ENCODE assay signal across 1 cellular context in genomic region chr10:73414230-73414981, GRCh38.
TF ChIP-seq lines count a peak whose summit lies in the region.

No MANE protein-coding gene starts in this region.

TF ChIP-seq in K562, 482 proteins besides CTCF, POLR2A, EP300 and RAD21 (continues in another document):
- TF ChIP-seq SRSF9 (IDR thresholded peaks at IDR 0.05; ENCODE audit: borderline replicate concordance, low read depth, low read length) = no peak
- TF ChIP-seq ZNF354B (CRISPR knock-in tag; IDR thresholded peaks at IDR 0.05) = no peak
- TF ChIP-seq ZNF23 (CRISPR knock-in tag; IDR thresholded peaks at IDR 0.05) = no peak
- no peak for TF ChIP-seq FIP1L1 (IDR thresholded peaks at IDR 0.05; ENCODE audit: low read depth, low read length, poor library complexity, severe bottlenecking)
- 0 out of 2 replicates have a peak, but pooled peaks have one; percentile 4 for TF ChIP-seq SP1 (CRISPR knock-in tag; IDR thresholded peaks at IDR 0.05)
- TF ChIP-seq, protein P1, sequence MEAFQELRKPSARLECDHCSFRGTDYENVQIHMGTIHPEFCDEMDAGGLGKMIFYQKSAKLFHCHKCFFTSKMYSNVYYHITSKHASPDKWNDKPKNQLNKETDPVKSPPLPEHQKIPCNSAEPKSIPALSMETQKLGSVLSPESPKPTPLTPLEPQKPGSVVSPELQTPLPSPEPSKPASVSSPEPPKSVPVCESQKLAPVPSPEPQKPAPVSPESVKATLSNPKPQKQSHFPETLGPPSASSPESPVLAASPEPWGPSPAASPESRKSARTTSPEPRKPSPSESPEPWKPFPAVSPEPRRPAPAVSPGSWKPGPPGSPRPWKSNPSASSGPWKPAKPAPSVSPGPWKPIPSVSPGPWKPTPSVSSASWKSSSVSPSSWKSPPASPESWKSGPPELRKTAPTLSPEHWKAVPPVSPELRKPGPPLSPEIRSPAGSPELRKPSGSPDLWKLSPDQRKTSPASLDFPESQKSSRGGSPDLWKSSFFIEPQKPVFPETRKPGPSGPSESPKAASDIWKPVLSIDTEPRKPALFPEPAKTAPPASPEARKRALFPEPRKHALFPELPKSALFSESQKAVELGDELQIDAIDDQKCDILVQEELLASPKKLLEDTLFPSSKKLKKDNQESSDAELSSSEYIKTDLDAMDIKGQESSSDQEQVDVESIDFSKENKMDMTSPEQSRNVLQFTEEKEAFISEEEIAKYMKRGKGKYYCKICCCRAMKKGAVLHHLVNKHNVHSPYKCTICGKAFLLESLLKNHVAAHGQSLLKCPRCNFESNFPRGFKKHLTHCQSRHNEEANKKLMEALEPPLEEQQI (IDR thresholded peaks at IDR 0.05) = no peak
- no peak for TF ChIP-seq ADNP (tag; IDR thresholded peaks at IDR 0.05)
- no peak for TF ChIP-seq SREBF1 (IDR thresholded peaks at IDR 0.05; ENCODE audit: borderline replicate concordance, low read depth, low read length)
- no peak for TF ChIP-seq ESRRB (CRISPR knock-in tag; IDR thresholded peaks at IDR 0.05; ENCODE audit: borderline replicate concordance)
- 0 out of 4 replicates have a peak, but pooled peaks of 1 of the 2 experiments have one; percentile 26 for TF ChIP-seq TEAD1 (CRISPR knock-in tag; IDR thresholded peaks at IDR 0.05)
- 0 out of 4 replicates have a peak, but pooled peaks of 1 of the 2 experiments have one; percentile 4 for TF ChIP-seq FOXA3 (CRISPR knock-in tag; conservative IDR thresholded peaks at IDR 0.05 in 1 of 2, IDR thresholded peaks at IDR 0.05 in 1 of 2)
- no peak for TF ChIP-seq STAG1 (CRISPR knock-in tag; IDR thresholded peaks at IDR 0.05; ENCODE audit: borderline replicate concordance)
- no peak for TF ChIP-seq PTTG1 (tag; IDR thresholded peaks at IDR 0.05; ENCODE audit: low read depth)
- no peak for TF ChIP-seq NKRF (IDR thresholded peaks at IDR 0.05; ENCODE audit: borderline replicate concordance)
- TF ChIP-seq RFX1 (IDR thresholded peaks at IDR 0.05) = no peak
- TF ChIP-seq ZC3H11A (IDR thresholded peaks at IDR 0.05; ENCODE audit: low read depth, low read length) = 0 out of 2 replicates have a peak, but pooled peaks have one; percentile 23
- TF ChIP-seq, protein P2, sequence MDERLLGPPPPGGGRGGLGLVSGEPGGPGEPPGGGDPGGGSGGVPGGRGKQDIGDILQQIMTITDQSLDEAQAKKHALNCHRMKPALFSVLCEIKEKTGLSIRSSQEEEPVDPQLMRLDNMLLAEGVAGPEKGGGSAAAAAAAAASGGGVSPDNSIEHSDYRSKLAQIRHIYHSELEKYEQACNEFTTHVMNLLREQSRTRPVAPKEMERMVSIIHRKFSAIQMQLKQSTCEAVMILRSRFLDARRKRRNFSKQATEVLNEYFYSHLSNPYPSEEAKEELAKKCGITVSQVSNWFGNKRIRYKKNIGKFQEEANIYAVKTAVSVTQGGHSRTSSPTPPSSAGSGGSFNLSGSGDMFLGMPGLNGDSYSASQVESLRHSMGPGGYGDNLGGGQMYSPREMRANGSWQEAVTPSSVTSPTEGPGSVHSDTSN (CRISPR knock-in tag; IDR thresholded peaks at IDR 0.05; ENCODE audit: low read depth) = no peak
- TF ChIP-seq, protein P2 (tag; conservative IDR thresholded peaks at IDR 0.05; ENCODE audit: low read depth) = no peak
- TF ChIP-seq EWSR1 (IDR thresholded peaks at IDR 0.05; ENCODE audit: borderline replicate concordance, low read depth, partially characterized antibody) = no peak
- TF ChIP-seq HDGF (IDR thresholded peaks at IDR 0.05) = no peak
- TF ChIP-seq CBX8 (IDR thresholded peaks at IDR 0.05; ENCODE audit: borderline replicate concordance, extremely low read depth, low read depth, low read length, poor library complexity, severe bottlenecking) = no peak
- TF ChIP-seq PHF8 (IDR thresholded peaks at IDR 0.05; ENCODE audit: borderline replicate concordance, low read length) = peak; percentile 54; the same call in 1 of the 2 replicates
- TF ChIP-seq, protein P3, sequence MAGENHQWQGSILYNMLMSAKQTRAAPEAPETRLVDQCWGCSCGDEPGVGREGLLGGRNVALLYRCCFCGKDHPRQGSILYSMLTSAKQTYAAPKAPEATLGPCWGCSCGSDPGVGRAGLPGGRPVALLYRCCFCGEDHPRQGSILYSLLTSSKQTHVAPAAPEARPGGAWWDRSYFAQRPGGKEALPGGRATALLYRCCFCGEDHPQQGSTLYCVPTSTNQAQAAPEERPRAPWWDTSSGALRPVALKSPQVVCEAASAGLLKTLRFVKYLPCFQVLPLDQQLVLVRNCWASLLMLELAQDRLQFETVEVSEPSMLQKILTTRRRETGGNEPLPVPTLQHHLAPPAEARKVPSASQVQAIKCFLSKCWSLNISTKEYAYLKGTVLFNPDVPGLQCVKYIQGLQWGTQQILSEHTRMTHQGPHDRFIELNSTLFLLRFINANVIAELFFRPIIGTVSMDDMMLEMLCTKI (IDR thresholded peaks at IDR 0.05; ENCODE audit: partially characterized antibody) = no peak
- TF ChIP-seq HMG20A (CRISPR knock-in tag; conservative IDR thresholded peaks at IDR 0.05) = 0 out of 2 replicates have a peak, but pooled peaks have one; percentile 24
- no peak for TF ChIP-seq ZNF121 (CRISPR knock-in tag; conservative IDR thresholded peaks at IDR 0.05)
- TF ChIP-seq PPARD (CRISPR knock-in tag; IDR thresholded peaks at IDR 0.05) = 0 out of 2 replicates have a peak, but pooled peaks have one; percentile 45
- no peak for TF ChIP-seq ZNF324 (CRISPR knock-in tag; IDR thresholded peaks at IDR 0.05)
- no peak for TF ChIP-seq ZNF76 (CRISPR knock-in tag; IDR thresholded peaks at IDR 0.05; ENCODE audit: borderline replicate concordance)
- TF ChIP-seq, protein P4, sequence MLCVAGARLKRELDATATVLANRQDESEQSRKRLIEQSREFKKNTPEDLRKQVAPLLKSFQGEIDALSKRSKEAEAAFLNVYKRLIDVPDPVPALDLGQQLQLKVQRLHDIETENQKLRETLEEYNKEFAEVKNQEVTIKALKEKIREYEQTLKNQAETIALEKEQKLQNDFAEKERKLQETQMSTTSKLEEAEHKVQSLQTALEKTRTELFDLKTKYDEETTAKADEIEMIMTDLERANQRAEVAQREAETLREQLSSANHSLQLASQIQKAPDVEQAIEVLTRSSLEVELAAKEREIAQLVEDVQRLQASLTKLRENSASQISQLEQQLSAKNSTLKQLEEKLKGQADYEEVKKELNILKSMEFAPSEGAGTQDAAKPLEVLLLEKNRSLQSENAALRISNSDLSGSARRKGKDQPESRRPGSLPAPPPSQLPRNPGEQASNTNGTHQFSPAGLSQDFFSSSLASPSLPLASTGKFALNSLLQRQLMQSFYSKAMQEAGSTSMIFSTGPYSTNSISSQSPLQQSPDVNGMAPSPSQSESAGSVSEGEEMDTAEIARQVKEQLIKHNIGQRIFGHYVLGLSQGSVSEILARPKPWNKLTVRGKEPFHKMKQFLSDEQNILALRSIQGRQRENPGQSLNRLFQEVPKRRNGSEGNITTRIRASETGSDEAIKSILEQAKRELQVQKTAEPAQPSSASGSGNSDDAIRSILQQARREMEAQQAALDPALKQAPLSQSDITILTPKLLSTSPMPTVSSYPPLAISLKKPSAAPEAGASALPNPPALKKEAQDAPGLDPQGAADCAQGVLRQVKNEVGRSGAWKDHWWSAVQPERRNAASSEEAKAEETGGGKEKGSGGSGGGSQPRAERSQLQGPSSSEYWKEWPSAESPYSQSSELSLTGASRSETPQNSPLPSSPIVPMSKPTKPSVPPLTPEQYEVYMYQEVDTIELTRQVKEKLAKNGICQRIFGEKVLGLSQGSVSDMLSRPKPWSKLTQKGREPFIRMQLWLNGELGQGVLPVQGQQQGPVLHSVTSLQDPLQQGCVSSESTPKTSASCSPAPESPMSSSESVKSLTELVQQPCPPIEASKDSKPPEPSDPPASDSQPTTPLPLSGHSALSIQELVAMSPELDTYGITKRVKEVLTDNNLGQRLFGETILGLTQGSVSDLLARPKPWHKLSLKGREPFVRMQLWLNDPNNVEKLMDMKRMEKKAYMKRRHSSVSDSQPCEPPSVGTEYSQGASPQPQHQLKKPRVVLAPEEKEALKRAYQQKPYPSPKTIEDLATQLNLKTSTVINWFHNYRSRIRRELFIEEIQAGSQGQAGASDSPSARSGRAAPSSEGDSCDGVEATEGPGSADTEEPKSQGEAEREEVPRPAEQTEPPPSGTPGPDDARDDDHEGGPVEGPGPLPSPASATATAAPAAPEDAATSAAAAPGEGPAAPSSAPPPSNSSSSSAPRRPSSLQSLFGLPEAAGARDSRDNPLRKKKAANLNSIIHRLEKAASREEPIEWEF (CRISPR knock-in tag; IDR thresholded peaks at IDR 0.05) = no peak
- no peak for TF ChIP-seq HEY1 (CRISPR knock-in tag; IDR thresholded peaks at IDR 0.05; ENCODE audit: borderline replicate concordance)
- no peak for TF ChIP-seq BDP1 (IDR thresholded peaks at IDR 0.05; ENCODE audit: insufficient read depth, insufficient read length)
- TF ChIP-seq ZNF239 (CRISPR knock-in tag; IDR thresholded peaks at IDR 0.05) = no peak
- no peak for TF ChIP-seq TGIF2 (CRISPR knock-in tag; IDR thresholded peaks at IDR 0.05)
- TF ChIP-seq, protein P5, sequence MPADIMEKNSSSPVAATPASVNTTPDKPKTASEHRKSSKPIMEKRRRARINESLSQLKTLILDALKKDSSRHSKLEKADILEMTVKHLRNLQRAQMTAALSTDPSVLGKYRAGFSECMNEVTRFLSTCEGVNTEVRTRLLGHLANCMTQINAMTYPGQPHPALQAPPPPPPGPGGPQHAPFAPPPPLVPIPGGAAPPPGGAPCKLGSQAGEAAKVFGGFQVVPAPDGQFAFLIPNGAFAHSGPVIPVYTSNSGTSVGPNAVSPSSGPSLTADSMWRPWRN (IDR thresholded peaks at IDR 0.05; ENCODE audit: low read depth) = no peak
- no peak for TF ChIP-seq ZNF24 (IDR thresholded peaks at IDR 0.05)
- TF ChIP-seq ZNF583 (CRISPR knock-in tag; IDR thresholded peaks at IDR 0.05) = peak; percentile 20; the same call in 1 of the 2 replicates
- TF ChIP-seq, protein P6, sequence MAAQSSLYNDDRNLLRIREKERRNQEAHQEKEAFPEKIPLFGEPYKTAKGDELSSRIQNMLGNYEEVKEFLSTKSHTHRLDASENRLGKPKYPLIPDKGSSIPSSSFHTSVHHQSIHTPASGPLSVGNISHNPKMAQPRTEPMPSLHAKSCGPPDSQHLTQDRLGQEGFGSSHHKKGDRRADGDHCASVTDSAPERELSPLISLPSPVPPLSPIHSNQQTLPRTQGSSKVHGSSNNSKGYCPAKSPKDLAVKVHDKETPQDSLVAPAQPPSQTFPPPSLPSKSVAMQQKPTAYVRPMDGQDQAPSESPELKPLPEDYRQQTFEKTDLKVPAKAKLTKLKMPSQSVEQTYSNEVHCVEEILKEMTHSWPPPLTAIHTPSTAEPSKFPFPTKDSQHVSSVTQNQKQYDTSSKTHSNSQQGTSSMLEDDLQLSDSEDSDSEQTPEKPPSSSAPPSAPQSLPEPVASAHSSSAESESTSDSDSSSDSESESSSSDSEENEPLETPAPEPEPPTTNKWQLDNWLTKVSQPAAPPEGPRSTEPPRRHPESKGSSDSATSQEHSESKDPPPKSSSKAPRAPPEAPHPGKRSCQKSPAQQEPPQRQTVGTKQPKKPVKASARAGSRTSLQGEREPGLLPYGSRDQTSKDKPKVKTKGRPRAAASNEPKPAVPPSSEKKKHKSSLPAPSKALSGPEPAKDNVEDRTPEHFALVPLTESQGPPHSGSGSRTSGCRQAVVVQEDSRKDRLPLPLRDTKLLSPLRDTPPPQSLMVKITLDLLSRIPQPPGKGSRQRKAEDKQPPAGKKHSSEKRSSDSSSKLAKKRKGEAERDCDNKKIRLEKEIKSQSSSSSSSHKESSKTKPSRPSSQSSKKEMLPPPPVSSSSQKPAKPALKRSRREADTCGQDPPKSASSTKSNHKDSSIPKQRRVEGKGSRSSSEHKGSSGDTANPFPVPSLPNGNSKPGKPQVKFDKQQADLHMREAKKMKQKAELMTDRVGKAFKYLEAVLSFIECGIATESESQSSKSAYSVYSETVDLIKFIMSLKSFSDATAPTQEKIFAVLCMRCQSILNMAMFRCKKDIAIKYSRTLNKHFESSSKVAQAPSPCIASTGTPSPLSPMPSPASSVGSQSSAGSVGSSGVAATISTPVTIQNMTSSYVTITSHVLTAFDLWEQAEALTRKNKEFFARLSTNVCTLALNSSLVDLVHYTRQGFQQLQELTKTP (IDR thresholded peaks at IDR 0.05; ENCODE audit: low read depth in 1 of 2, partially characterized antibody in 2 of 2) = no peak
- TF ChIP-seq, protein P7, sequence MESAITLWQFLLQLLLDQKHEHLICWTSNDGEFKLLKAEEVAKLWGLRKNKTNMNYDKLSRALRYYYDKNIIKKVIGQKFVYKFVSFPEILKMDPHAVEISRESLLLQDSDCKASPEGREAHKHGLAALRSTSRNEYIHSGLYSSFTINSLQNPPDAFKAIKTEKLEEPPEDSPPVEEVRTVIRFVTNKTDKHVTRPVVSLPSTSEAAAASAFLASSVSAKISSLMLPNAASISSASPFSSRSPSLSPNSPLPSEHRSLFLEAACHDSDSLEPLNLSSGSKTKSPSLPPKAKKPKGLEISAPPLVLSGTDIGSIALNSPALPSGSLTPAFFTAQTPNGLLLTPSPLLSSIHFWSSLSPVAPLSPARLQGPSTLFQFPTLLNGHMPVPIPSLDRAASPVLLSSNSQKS (CRISPR knock-in tag; IDR thresholded peaks at IDR 0.05) = peak; percentile 79; the same call in 1 of the 2 replicates
- no peak for TF ChIP-seq POU5F1 (IDR thresholded peaks at IDR 0.05; ENCODE audit: borderline replicate concordance, low read depth, low read length, partially characterized antibody)
- TF ChIP-seq POLR3A (IDR thresholded peaks at IDR 0.05; ENCODE audit: borderline replicate concordance, extremely low read depth, insufficient read depth, insufficient read length) = no peak
